10 cellular contexts compared by ENCODE assay signal in genomic region chr7:118836933-118837332, GRCh38.
DNase-seq lines count a peak whose midpoint lies in the region; ATAC-seq lines count a peak whose summit lies in the region.
"Had no signal": no experiment of that assay in that cellular context is flagged by ENCODE, and none has a peak within 500 bp of the region (broad histone marks: within the 10 kb centered on the region; RNA-seq: fewer than 3 reads in every experiment).

No MANE protein-coding gene starts in this region.

- ATAC-seq in GM18511 (IDR thresholded peaks at IDR 0.05; ENCODE audit: unreplicated experiment) (peak; percentile 99), GM19467 (IDR thresholded peaks at IDR 0.05; ENCODE audit: unreplicated experiment) (peak; percentile 95), HG02938 (IDR thresholded peaks at IDR 0.05; ENCODE audit: unreplicated experiment) (peak; percentile 99), HG03565 (IDR thresholded peaks at IDR 0.05; ENCODE audit: unreplicated experiment) (peak; percentile 99)
- ATAC-seq: sciatic nerve had no signal

- no peak for DNase-seq in iPS-NIHi7 (ENCODE audit: extremely low spot score)
- no peak for DNase-seq in NCI-H1436 (lab: John Stamatoyannopoulos, UW)
- DNase-seq in NCI-H748 treated with DMSO at 0.1 percent for 48 hours (lab: John Stamatoyannopoulos, UW), result no peak
- no peak for DNase-seq in germinal center (ENCODE audit: low spot score)
- DNase-seq: activated T-cell treated with anti-CD3 and anti-CD28 coated beads, Interleukin-2, amount 50 U/mL, for 1 hour had no signal
